In the genomic region with DNA sequence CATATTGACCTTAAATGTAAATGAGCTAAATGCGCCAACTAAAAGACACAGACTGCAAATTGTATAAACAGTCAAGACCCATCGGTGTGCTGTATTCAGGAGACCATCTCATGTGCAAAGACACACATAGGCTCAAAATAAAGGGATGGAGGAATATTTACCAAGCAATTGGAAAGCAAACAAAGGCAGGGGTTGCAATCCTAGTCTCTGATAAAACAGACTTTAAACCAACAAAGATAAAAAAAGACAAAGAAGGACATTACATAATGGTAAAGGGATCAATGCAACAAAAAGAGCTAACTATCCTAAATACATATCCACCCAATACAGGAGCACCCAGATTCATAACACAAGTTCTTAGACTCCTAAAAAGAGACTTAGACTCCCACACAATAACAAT, we compare ENCODE assay signal across 14 cellular contexts. TPM values are rescaled to one million over a fixed set of nuclear protein-coding genes. Genes with fewer than 3 reads are reported as not detected.
"Had no signal": no experiment of that assay in that cellular context is flagged by ENCODE, and none has a peak within 500 bp of the region (broad histone marks: within the 10 kb centered on the region; RNA-seq: fewer than 3 reads in every experiment).

No MANE protein-coding gene starts in this region.

RNA-seq across cellular contexts. Expression of a gene that starts 14.3 kb away (rescaled TPM):
- total RNA-seq: activated B cell treated with CpG ODN at 0.5 μM for 24 hours; activated CD4-positive, alpha-beta memory T cell treated with anti-CD3 and anti-CD28 coated beads for 36 hours; activated CD4-positive, alpha-beta memory T cell treated with anti-CD3 and anti-CD28 coated beads, Interleukin-2, amount 10 ng/mL, durations not matched to agents 7 days and 5 days; activated CD4-positive, alpha-beta T cell treated with anti-CD3 and anti-CD28 coated beads for 36 hours; activated CD4-positive, alpha-beta T cell treated with anti-CD3 and anti-CD28 coated beads, Interleukin-2, amount 10 ng/mL, durations not matched to agents 24 days and 14 days; activated CD4-positive, alpha-beta T cell treated with anti-CD3 and anti-CD28 coated beads, Interleukin-2, amount 10 ng/mL, durations not matched to agents 7 days and 5 days; activated CD8-positive, alpha-beta memory T cell treated with anti-CD3 and anti-CD28 coated beads for 36 hours; activated CD8-positive, alpha-beta memory T cell treated with anti-CD3 and anti-CD28 coated beads, Interleukin-2, amount 10 ng/mL, durations not matched to agents 7 days and 5 days; activated CD8-positive, alpha-beta T cell treated with anti-CD3 and anti-CD28 coated beads for 36 hours; activated CD8-positive, alpha-beta T cell treated with anti-CD3 and anti-CD28 coated beads, Interleukin-2, amount 10 ng/mL, durations not matched to agents 7 days and 5 days; T-helper 1 cell treated with Interleukin-12 subunit alpha and Interleukin-12 subunit beta and Interleukin-4 antibody, amounts not matched to agents 30 ng/mL and 1 ng/mL, for 36 hours; T-helper 17 cell; T-helper 2 cell treated with Interferon-gamma antibody and Interleukin-4, amounts not matched to agents 100 ng/mL and 5 ng/mL, for 36 hours; WTC11 had no signal
